Comparison of ENCODE assay signal across 9 cellular contexts in genomic region chr15:70328137-70329115, GRCh38.
DNase-seq lines count a peak whose midpoint lies in the region; ATAC-seq and TF ChIP-seq lines count a peak whose summit lies in the region.
"Had no signal": no experiment of that assay in that cellular context is flagged by ENCODE, and none has a peak within 500 bp of the region (broad histone marks: within the 10 kb centered on the region; RNA-seq: fewer than 3 reads in every experiment).

No MANE protein-coding gene starts in this region.

- H3K4me1 Mint-ChIP-seq in endothelial cell (ENCODE audit: unreplicated experiment): peaks cover 15% of the 10 kb centered on the region
- H3K4me1 Mint-ChIP-seq in CD4-positive, alpha-beta T cell (ENCODE audit: low read depth): peaks cover 7% of the 10 kb centered on the region
- peaks cover 2% of the 10 kb centered on the region for H3K4me1 Mint-ChIP-seq in activated CD8-positive, alpha-beta memory T cell treated with anti-CD3 and anti-CD28 coated beads, Interleukin-2, amount 10 ng/mL, durations not matched to agents 7 days and 5 days

- no peak for ATAC-seq in HG02870 (IDR thresholded peaks at IDR 0.05; ENCODE audit: unreplicated experiment)
- ATAC-seq in CD4-positive, alpha-beta T cell (ENCODE audit: poor library complexity): no peak
- no peak for ATAC-seq in activated CD8-positive, alpha-beta memory T cell treated with anti-CD3 and anti-CD28 coated beads, Interleukin-2, amount 10 ng/mL, durations not matched to agents 7 days and 5 days

- in situ Hi-C loops in GM13976 (cut with MboI; ENCODE audit: low sequenced_read_pairs, unreplicated experiment): no loop called here

- intact Hi-C loops in CD4-positive, alpha-beta T cell (cut with DNase I, micrococcal nuclease): no loop called here

- no peak for TF ChIP-seq CTCF in GM13976 (IDR thresholded peaks at IDR 0.05; ENCODE audit: borderline replicate concordance, control extremely low read depth, extremely low read depth, insufficient read depth, missing control alignments)
- no peak for TF ChIP-seq CTCF in endothelial cell (IDR thresholded peaks at IDR 0.05; ENCODE audit: unreplicated experiment)
- no peak for TF ChIP-seq CTCF in CD4-positive, alpha-beta T cell (IDR thresholded peaks at IDR 0.05)

- no peaks in the 10 kb centered on the region for H3K9me2 ChIP-seq in Karpas-422 (replicated peaks; ENCODE audit: insufficient read depth, low read length)

- peak overlapping the region; percentile 62 for H3K27ac Mint-ChIP-seq in endothelial cell (ENCODE audit: unreplicated experiment)
- H3K27ac Mint-ChIP-seq in CD4-positive, alpha-beta T cell: no peak overlapping the region
- no peak overlapping the region for H3K27ac Mint-ChIP-seq in activated CD8-positive, alpha-beta memory T cell treated with anti-CD3 and anti-CD28 coated beads, Interleukin-2, amount 10 ng/mL, durations not matched to agents 7 days and 5 days

- H2AFZ ChIP-seq in Karpas-422 (ENCODE audit: low read length): no peak overlapping the region

- H3K4me2 ChIP-seq in Karpas-422 (ENCODE audit: low read depth, low read length, poor library complexity, severe bottlenecking): peak overlapping the region; percentile 45

- no peaks in the 10 kb centered on the region for H3K79me2 ChIP-seq in Karpas-422 (ENCODE audit: low read length)

- no peaks in the 10 kb centered on the region for H3K9me3 Mint-ChIP-seq in endothelial cell (ENCODE audit: unreplicated experiment)
- peaks cover 4% of the 10 kb centered on the region for H3K9me3 Mint-ChIP-seq in CD4-positive, alpha-beta T cell
- H3K9me3 Mint-ChIP-seq in activated CD8-positive, alpha-beta memory T cell treated with anti-CD3 and anti-CD28 coated beads, Interleukin-2, amount 10 ng/mL, durations not matched to agents 7 days and 5 days (ENCODE audit: low read depth): peaks cover 3% of the 10 kb centered on the region

- 0 out of 2 replicates have a peak overlapping the region, but pooled peaks have one; percentile 8 for H3K9ac ChIP-seq in Karpas-422 (ENCODE audit: low read length)

- H3K27me3 Mint-ChIP-seq in endothelial cell (ENCODE audit: unreplicated experiment): peaks cover 2% of the 10 kb centered on the region
- H3K27me3 Mint-ChIP-seq in CD4-positive, alpha-beta T cell: no peaks in the 10 kb centered on the region
- peaks cover 45% of the 10 kb centered on the region for H3K27me3 Mint-ChIP-seq in activated CD8-positive, alpha-beta memory T cell treated with anti-CD3 and anti-CD28 coated beads, Interleukin-2, amount 10 ng/mL, durations not matched to agents 7 days and 5 days

- H3K36me3 ChIP-seq in Karpas-422 (ENCODE audit: insufficient read depth, low read length): no peaks in the 10 kb centered on the region
- H3K36me3 ChIP-seq: WERI-Rb-1 had no signal

- H3K9me3 ChIP-seq in Karpas-422 (ENCODE audit: low read length): no peaks in the 10 kb centered on the region
- H3K9me3 ChIP-seq in CD4-positive, alpha-beta T cell (ENCODE audit: control insufficient read depth, low read length): no peaks in the 10 kb centered on the region

- POLR2A ChIA-PET in CD4-positive, alpha-beta T cell (lab: Charles Lee): no interaction called here

- CTCF ChIA-PET in CD4-positive, alpha-beta T cell (lab: Charles Lee): no interaction called here
- CTCF ChIA-PET in activated CD8-positive, alpha-beta memory T cell treated with anti-CD3 and anti-CD28 coated beads, Interleukin-2, amount 10 ng/mL, durations not matched to agents 7 days and 5 days (lab: Charles Lee): no interaction called here

- no peaks in the 10 kb centered on the region for H4K20me1 ChIP-seq in Karpas-422 (ENCODE audit: insufficient read depth, low read depth, low read length)

- no peak overlapping the region for H3K4me3 Mint-ChIP-seq in endothelial cell (ENCODE audit: unreplicated experiment)
- no peak overlapping the region for H3K4me3 Mint-ChIP-seq in CD4-positive, alpha-beta T cell
- H3K4me3 Mint-ChIP-seq in activated CD8-positive, alpha-beta memory T cell treated with anti-CD3 and anti-CD28 coated beads, Interleukin-2, amount 10 ng/mL, durations not matched to agents 7 days and 5 days: no peak overlapping the region

- peak; percentile 47 for DNase-seq in GM13976 (ENCODE audit: low spot score)
- no peak for DNase-seq in Karpas-422
- DNase-seq in endothelial cell (ENCODE audit: low spot score): no peak
- peak; percentile 13 for DNase-seq in renal cortical epithelial cell (ENCODE audit: low read depth)
- no peak for DNase-seq in CD4-positive, alpha-beta T cell
- no peak for DNase-seq in T1000 (lab: John Stamatoyannopoulos, UW)
- DNase-seq in activated CD8-positive, alpha-beta memory T cell treated with anti-CD3 and anti-CD28 coated beads, Interleukin-2, amount 10 ng/mL, durations not matched to agents 7 days and 5 days: no peak
- DNase-seq: WERI-Rb-1 had no signal

- H3K4me3 ChIP-seq in Karpas-422 (ENCODE audit: low read length): no peak overlapping the region

- H3K27ac ChIP-seq in Karpas-422 (ENCODE audit: low read length): no peak overlapping the region
- no peak overlapping the region for H3K27ac ChIP-seq in CD4-positive, alpha-beta T cell (ENCODE audit: low read depth, low read length)
- H3K27ac ChIP-seq: WERI-Rb-1 had no signal

- no peaks in the 10 kb centered on the region for H3K27me3 ChIP-seq in Karpas-422 (ENCODE audit: low read length)
- no peaks in the 10 kb centered on the region for H3K27me3 ChIP-seq in CD4-positive, alpha-beta T cell (ENCODE audit: control insufficient read depth, insufficient read depth, low read length)

- H3K36me3 Mint-ChIP-seq in endothelial cell (ENCODE audit: low read depth, unreplicated experiment): peaks cover 3% of the 10 kb centered on the region
- no peaks in the 10 kb centered on the region for H3K36me3 Mint-ChIP-seq in CD4-positive, alpha-beta T cell (ENCODE audit: low read depth)
- H3K36me3 Mint-ChIP-seq in activated CD8-positive, alpha-beta memory T cell treated with anti-CD3 and anti-CD28 coated beads, Interleukin-2, amount 10 ng/mL, durations not matched to agents 7 days and 5 days: no peaks in the 10 kb centered on the region

- peaks cover 18% of the 10 kb centered on the region for H3K4me1 ChIP-seq in Karpas-422 (ENCODE audit: low read length)

Comparison
In these comparisons a context has a peak if more than half of its experiments do, and no peak if none do; other contexts are left out.
1. DNase-seq: peak in GM13976 (single experiment) and renal cortical epithelial cell (single experiment); none in Karpas-422 (single experiment), endothelial cell (single experiment), CD4-positive, alpha-beta T cell (0 of 10), T1000 (single experiment) and activated CD8-positive, alpha-beta memory T cell treated with anti-CD3 and anti-CD28 coated beads, Interleukin-2, amount 10 ng/mL, durations not matched to agents 7 days and 5 days (single experiment).